Comparison of ENCODE assay signal across 13 cellular contexts in genomic region chr1:20342294-20343148, GRCh38. TPM values are rescaled to one million over a fixed set of nuclear protein-coding genes. Genes with fewer than 3 reads are reported as not detected.
DNase-seq lines count a peak whose midpoint lies in the region; TF ChIP-seq lines count a peak whose summit lies in the region.
"Had no signal": no experiment of that assay in that cellular context is flagged by ENCODE, and none has a peak within 500 bp of the region (broad histone marks: within the 10 kb centered on the region; RNA-seq: fewer than 3 reads in every experiment).

No MANE protein-coding gene starts in this region.

- no peak for TF ChIP-seq EP300 in tibial nerve (IDR thresholded peaks at IDR 0.05)

- intact Hi-C loops in dorsolateral prefrontal cortex (cut with DNase I), result no loop called here
- intact Hi-C loops in CD4-positive, alpha-beta memory T cell (cut with micrococcal nuclease), result no loop called here

- WGBS in HUES64, result 72% methylated on average over 17 of the region's 17 CpGs
- 42 to 70% methylated on average over 9 to 11 of the region's 17 CpGs for WGBS in tibial nerve, 2 donors

- peak overlapping the region; percentile 31 to 41 (median 35) for H3K4me3 Mint-ChIP-seq in nephron
- peak overlapping the region in 2 of 8 donors; percentile 20 to 53 for H3K4me3 Mint-ChIP-seq in CD4-positive, alpha-beta memory T cell
- H3K4me3 Mint-ChIP-seq: stimulated activated naive CD8-positive, alpha-beta T cell treated with anti-CD3 and anti-CD28 coated beads, Interleukin-15, Interleukin-2, amounts not matched to agents 100 ng/mL and 50 ng/mL, for 24 hours had no signal

- peak overlapping the region; percentile 60 for H3K9ac ChIP-seq in ES-I3 (ENCODE audit: low read depth, low read length)
- H3K9ac ChIP-seq in HUES64 (ENCODE audit: low read depth, low read length), result peak overlapping the region; percentile 36; the same call in 1 of the 2 replicates

- H3K27me3 Mint-ChIP-seq in nephron (ENCODE audit: low read depth), result peaks cover 21% of the 10 kb centered on the region
- H3K27me3 Mint-ChIP-seq in CD4-positive, alpha-beta memory T cell, result peaks cover 11 to 23% of the 10 kb centered on the region in 2 donors

- no peak for DNase-seq in dorsolateral prefrontal cortex
- no peak for DNase-seq in tibial nerve (ENCODE audit: low spot score in 2 of 2)
- no peak for DNase-seq in NCI-H2081 treated with DMSO at 0.1 percent for 48 hours (lab: John Stamatoyannopoulos, UW)
- DNase-seq in CD4-positive, alpha-beta memory T cell, result no peak
- DNase-seq: effector CD4-positive, alpha-beta T cell; MV-4-11 had no signal

- no peaks in the 10 kb centered on the region for H3K9me3 ChIP-seq in ES-I3 (ENCODE audit: control insufficient read depth, insufficient read depth, low read length)
- no peaks in the 10 kb centered on the region for H3K9me3 ChIP-seq in HUES64 (ENCODE audit: insufficient read depth, low read depth, low read length)
- H3K9me3 ChIP-seq in tibial nerve, result peaks cover 0 to 10% (median 0%) of the 10 kb centered on the region in 4 donors
- no peaks in the 10 kb centered on the region for H3K9me3 ChIP-seq in CD4-positive, alpha-beta memory T cell (ENCODE audit: control insufficient read depth in 1 of 2, low read length in 2 of 2)
- H3K9me3 ChIP-seq: SJSA1 had no signal

- H3K4me1 Mint-ChIP-seq in nephron, result no peaks in the 10 kb centered on the region
- H3K4me1 Mint-ChIP-seq in CD4-positive, alpha-beta memory T cell, result peaks cover 0 to 5% (median 4%) of the 10 kb centered on the region in 4 donors

- no peak overlapping the region for H3K27ac Mint-ChIP-seq in nephron
- H3K27ac Mint-ChIP-seq in CD4-positive, alpha-beta memory T cell, result peak overlapping the region in 1 of 7 donors; percentile 14
- H3K27ac Mint-ChIP-seq: activated T-helper 2 cell treated with anti-CD3 and anti-CD28 coated beads, Interferon-gamma antibody, Interleukin-2, Interleukin-4, amounts not matched to agents 10 μg/mL and 5 μg/mL and 100 μg/mL, durations not matched to agents 14 hours and 24 hours and 36 hours; stimulated activated naive CD8-positive, alpha-beta T cell treated with anti-CD3 and anti-CD28 coated beads, Interleukin-15, Interleukin-2, amounts not matched to agents 100 ng/mL and 50 ng/mL, for 24 hours had no signal

- H3K4me1 ChIP-seq in ES-I3 (ENCODE audit: insufficient read depth, low read length) (peaks cover 4% of the 10 kb centered on the region; the same call in 1 of the 2 replicates), HUES64 (ENCODE audit: insufficient read depth, low read length) (peaks cover 3% of the 10 kb centered on the region; the same call in 1 of the 2 replicates), tibial nerve (peaks cover 0 to 20% (median 0%) of the 10 kb centered on the region in 4 donors)
- H3K4me1 ChIP-seq in CD4-positive, alpha-beta memory T cell (ENCODE audit: insufficient read depth, low read length), result no peaks in the 10 kb centered on the region

- H3K36me3 ChIP-seq in ES-I3 (ENCODE audit: insufficient read depth, low read length), result no peaks in the 10 kb centered on the region
- no peaks in the 10 kb centered on the region for H3K36me3 ChIP-seq in HUES64 (ENCODE audit: insufficient read depth, low read length)
- H3K36me3 ChIP-seq in tibial nerve, result no peaks in the 10 kb centered on the region
- H3K36me3 ChIP-seq in CD4-positive, alpha-beta memory T cell (ENCODE audit: insufficient read depth, low read length), result no peaks in the 10 kb centered on the region
- H3K36me3 ChIP-seq: SJSA1 had no signal

- H3K36me3 Mint-ChIP-seq in nephron (ENCODE audit: low read depth), result peaks cover 4% of the 10 kb centered on the region
- no peaks in the 10 kb centered on the region for H3K36me3 Mint-ChIP-seq in CD4-positive, alpha-beta memory T cell

- H3K4me3 ChIP-seq in HUES64 (ENCODE audit: low read length) (peak overlapping the region; percentile 51), dorsolateral prefrontal cortex (peak overlapping the region in 43 of 59 donors; percentile 16 to 57 (median 41)), tibial nerve (peak overlapping the region in 1 of 4 donors; percentile 28)
- no peak overlapping the region for H3K4me3 ChIP-seq in CD4-positive, alpha-beta memory T cell (ENCODE audit: low read length in 2 of 2)
- H3K4me3 ChIP-seq: SJSA1 had no signal

- H3K9me3 Mint-ChIP-seq in nephron, result peaks cover 5% of the 10 kb centered on the region
- H3K9me3 Mint-ChIP-seq in CD4-positive, alpha-beta memory T cell, result peaks cover 0 to 12% (median 9%) of the 10 kb centered on the region in 8 donors

- H3K27me3 ChIP-seq in HUES64 (ENCODE audit: insufficient read depth, low read length), result peaks cover 15% of the 10 kb centered on the region
- H3K27me3 ChIP-seq in dorsolateral prefrontal cortex, result peaks cover 0 to 18% (median 0%) of the 10 kb centered on the region in 45 donors
- H3K27me3 ChIP-seq in tibial nerve, result peaks cover 0 to 64% of the 10 kb centered on the region in 2 donors
- H3K27me3 ChIP-seq in CD4-positive, alpha-beta memory T cell (ENCODE audit: insufficient read depth, low read length), result no peaks in the 10 kb centered on the region
- H3K27me3 ChIP-seq: SJSA1 had no signal

- CTCF ChIA-PET in CD4-positive, alpha-beta memory T cell (lab: Charles Lee; ENCODE audit: partially characterized antibody), result no interaction called here

- POLR2A ChIA-PET in CD4-positive, alpha-beta memory T cell (lab: Charles Lee; ENCODE audit: partially characterized antibody), result no interaction called here

- TF ChIP-seq CTCF in dorsolateral prefrontal cortex (IDR thresholded peaks at IDR 0.05 in 54 of 56, conservative IDR thresholded peaks at IDR 0.05 in 2 of 56; ENCODE audit: low read depth in 1 of 56, partially characterized antibody in 56 of 56) (no peak), nephron (IDR thresholded peaks at IDR 0.05; ENCODE audit: unreplicated experiment in 3 of 3) (no peak), tibial nerve (IDR thresholded peaks at IDR 0.05) (no peak)

- TF ChIP-seq POLR2A in tibial nerve (IDR thresholded peaks at IDR 0.05), result no peak

- H3K27ac ChIP-seq in HUES64 (ENCODE audit: low read depth, low read length) (no peak overlapping the region), dorsolateral prefrontal cortex (peak overlapping the region in 1 of 59 donors; percentile 2), tibial nerve (no peak overlapping the region)
- H3K27ac ChIP-seq in CD4-positive, alpha-beta memory T cell (ENCODE audit: low read depth, low read length), result no peak overlapping the region
- H3K27ac ChIP-seq: SJSA1 had no signal

RNA-seq across cellular contexts. Expression of gene VWA5B1, which starts 51.8 kb away (rescaled TPM):
- 0.60 TPM for polyA plus RNA-seq in HUES64 (2013, experiment 1 of 2)
- 1.1 TPM for polyA plus RNA-seq in HUES64 (2013, experiment 2 of 2)
- 1 to 10 TPM in 10 of 120 experiments, under 1 TPM in 99, not detected in 11; 0.10 to 2.1 (median 0.41) TPM for total RNA-seq in dorsolateral prefrontal cortex
- not detected for total RNA-seq in tibial nerve
- under 1 TPM in 1 of 2 experiments, not detected in 1; 0.17 TPM for total RNA-seq in CD4-positive, alpha-beta memory T cell
- under 1 TPM in 1 of 2 donors, not detected in 1; 0.11 TPM for polyA plus RNA-seq in CD4-positive, alpha-beta memory T cell
- total RNA-seq: activated T-helper 2 cell treated with anti-CD3 and anti-CD28 coated beads, Interferon-gamma antibody, Interleukin-2, Interleukin-4, amounts not matched to agents 10 μg/mL and 5 μg/mL and 100 μg/mL, durations not matched to agents 14 hours and 24 hours and 36 hours; mesenteric fat pad; SJSA1 had no signal

Comparison
In these comparisons a context has a peak if more than half of its experiments do, and no peak if none do; other contexts are left out.
1. H3K4me3 ChIP-seq: peak in HUES64 (single experiment) and dorsolateral prefrontal cortex (43 of 59); none in CD4-positive, alpha-beta memory T cell (0 of 2).